ENCODE assay signal across 26 cellular contexts in genomic region chr6:123926000-123926399, GRCh38.
DNase-seq lines count a peak whose midpoint lies in the region; ATAC-seq, FAIRE-seq and TF ChIP-seq lines count a peak whose summit lies in the region.
"Had no signal": no experiment of that assay in that cellular context is flagged by ENCODE, and none has a peak within 500 bp of the region (broad histone marks: within the 10 kb centered on the region; RNA-seq: fewer than 3 reads in every experiment).

No MANE protein-coding gene starts in this region.

- H3K9me3 Mint-ChIP-seq in astrocyte (ENCODE audit: unreplicated experiment): no peaks in the 10 kb centered on the region
- H3K9me3 Mint-ChIP-seq: activated naive CD8-positive, alpha-beta T cell treated with anti-CD3 and anti-CD28 coated beads, Interleukin-2, amount 50 U/mL, for 24 hours had no signal

- H3K4me1 Mint-ChIP-seq in astrocyte (ENCODE audit: low read depth, unreplicated experiment): peaks cover 19% of the 10 kb centered on the region
- H3K4me1 Mint-ChIP-seq: activated naive CD8-positive, alpha-beta T cell treated with anti-CD3 and anti-CD28 coated beads, Interleukin-2, amount 50 U/mL, for 24 hours; WTC11 had no signal

- peaks cover 3% of the 10 kb centered on the region for H3K4me1 ChIP-seq in astrocyte (ENCODE audit: insufficient read depth, low read length)
- H3K4me1 ChIP-seq in suprapubic skin: no peaks in the 10 kb centered on the region
- H3K4me1 ChIP-seq: BLaER1 treated with 17β-estradiol and CSF1 and Interleukin-3, amounts not matched to agents 10 nM and 100 nM had no signal

- no peak for TF ChIP-seq EP300 in suprapubic skin (IDR thresholded peaks at IDR 0.05)

- H3K4me3 Mint-ChIP-seq in astrocyte (ENCODE audit: unreplicated experiment): no peak overlapping the region
- H3K4me3 Mint-ChIP-seq: activated naive CD8-positive, alpha-beta T cell treated with anti-CD3 and anti-CD28 coated beads, Interleukin-2, amount 50 U/mL, for 24 hours; natural killer cell treated with Interleukin-12 subunit alpha and Interleukin-12 subunit beta and Interleukin-15 and Interleukin-18, amount 100 ng/mL, for 72 hours; T-helper 2 cell treated with Interferon-gamma antibody and Interleukin-4, amounts not matched to agents 5 μg/mL and 100 μg/mL, for 36 hours; WTC11 had no signal

- no peaks in the 10 kb centered on the region for H3K79me2 ChIP-seq in astrocyte (ENCODE audit: insufficient read depth, low read length)

- no peak overlapping the region for H3K9ac ChIP-seq in astrocyte (ENCODE audit: low read length)
- H3K9ac ChIP-seq: BLaER1 treated with 17β-estradiol and CSF1 and Interleukin-3, amounts not matched to agents 10 nM and 100 nM; SK-N-SH had no signal

- H3K27me3 ChIP-seq in astrocyte (ENCODE audit: insufficient read depth, low read length) (no peaks in the 10 kb centered on the region), kidney epithelial cell (ENCODE audit: control insufficient read depth, insufficient read depth, low read length) (no peaks in the 10 kb centered on the region), suprapubic skin (no peaks in the 10 kb centered on the region), H7 (ENCODE audit: control insufficient read depth, insufficient read depth, low read length) (no peaks in the 10 kb centered on the region)
- H3K27me3 ChIP-seq: BLaER1 treated with 17β-estradiol and CSF1 and Interleukin-3, amounts not matched to agents 10 nM and 100 nM; ovary had no signal

- no peak overlapping the region for H2AFZ ChIP-seq in astrocyte (ENCODE audit: low read depth, low read length)

- TF ChIP-seq CTCF in astrocyte (IDR thresholded peaks at IDR 0.05; ENCODE audit: insufficient read depth, low read depth, low read length) (no peak), kidney epithelial cell (IDR thresholded peaks at IDR 0.05; ENCODE audit: insufficient read depth, low read length, poor library complexity, severe bottlenecking) (no peak), suprapubic skin (IDR thresholded peaks at IDR 0.05) (no peak)

- no peak overlapping the region for H3K4me3 ChIP-seq in astrocyte (ENCODE audit: insufficient read depth, low read depth, low read length)
- no peak overlapping the region for H3K4me3 ChIP-seq in kidney epithelial cell (ENCODE audit: low read depth, low read length)
- H3K4me3 ChIP-seq in suprapubic skin: no peak overlapping the region
- no peak overlapping the region for H3K4me3 ChIP-seq in H7 (ENCODE audit: insufficient read depth, low read depth, low read length)
- H3K4me3 ChIP-seq: BLaER1 treated with 17β-estradiol and CSF1 and Interleukin-3, amounts not matched to agents 10 nM and 100 nM; cardiac muscle cell; ovary had no signal

- no peaks in the 10 kb centered on the region for H3K36me3 Mint-ChIP-seq in astrocyte (ENCODE audit: low read depth, unreplicated experiment)
- H3K36me3 Mint-ChIP-seq: natural killer cell treated with Interleukin-12 subunit alpha and Interleukin-12 subunit beta and Interleukin-15 and Interleukin-18, amount 100 ng/mL, for 72 hours; WTC11 had no signal

- no peak overlapping the region for H3K4me2 ChIP-seq in astrocyte (ENCODE audit: low read length)
- H3K4me2 ChIP-seq: BLaER1 treated with 17β-estradiol and CSF1 and Interleukin-3, amounts not matched to agents 10 nM and 100 nM; SK-N-SH had no signal

- peak overlapping the region; percentile 22 for H3K27ac Mint-ChIP-seq in astrocyte (ENCODE audit: unreplicated experiment)
- H3K27ac Mint-ChIP-seq: activated naive CD8-positive, alpha-beta T cell treated with anti-CD3 and anti-CD28 coated beads, Interleukin-2, amount 50 U/mL, for 24 hours; natural killer cell treated with Interleukin-12 subunit alpha and Interleukin-12 subunit beta and Interleukin-15 and Interleukin-18, amount 100 ng/mL, for 72 hours; T-helper 2 cell treated with Interferon-gamma antibody and Interleukin-4, amounts not matched to agents 5 μg/mL and 100 μg/mL, for 36 hours; WTC11 had no signal

- H3K36me3 ChIP-seq in astrocyte (ENCODE audit: insufficient read depth, low read length) (no peaks in the 10 kb centered on the region), kidney epithelial cell (ENCODE audit: control insufficient read depth, insufficient read depth, low read length) (no peaks in the 10 kb centered on the region), suprapubic skin (no peaks in the 10 kb centered on the region), H7 (replicated peaks; ENCODE audit: control insufficient read depth, insufficient read depth, low read length) (no peaks in the 10 kb centered on the region)
- H3K36me3 ChIP-seq: BLaER1 treated with 17β-estradiol and CSF1 and Interleukin-3, amounts not matched to agents 10 nM and 100 nM; cardiac muscle cell; ovary had no signal

- H3K9me3 ChIP-seq in astrocyte (ENCODE audit: insufficient read depth, low read depth, low read length): no peaks in the 10 kb centered on the region
- H3K9me3 ChIP-seq in suprapubic skin: no peaks in the 10 kb centered on the region
- H3K9me3 ChIP-seq: BLaER1 treated with 17β-estradiol and CSF1 and Interleukin-3, amounts not matched to agents 10 nM and 100 nM; ovary; SK-N-SH had no signal

- no peaks in the 10 kb centered on the region for H3K27me3 Mint-ChIP-seq in astrocyte (ENCODE audit: low read depth, unreplicated experiment)
- H3K27me3 Mint-ChIP-seq: activated naive CD8-positive, alpha-beta T cell treated with anti-CD3 and anti-CD28 coated beads, Interleukin-2, amount 50 U/mL, for 24 hours; natural killer cell treated with Interleukin-12 subunit alpha and Interleukin-12 subunit beta and Interleukin-15 and Interleukin-18, amount 100 ng/mL, for 72 hours had no signal

- DNase-seq in HT1080 (ENCODE audit: low read depth) (peak; percentile 56), astrocyte (ENCODE audit: low read depth) (peak; percentile 43), kidney epithelial cell (ENCODE audit: low read depth) (peak; percentile 31), suprapubic skin (ENCODE audit: low spot score in 2 of 2) (no peak), GM19239 (ENCODE audit: insufficient read length, low spot score) (no peak), H7 (no peak)
- no peak for DNase-seq in stimulated activated CD8-positive, alpha-beta memory T cell treated with anti-CD3 and anti-CD28 coated beads, Interleukin-4, amount 100 ng/mL, for 48 hours
- DNase-seq: activated CD4-positive, alpha-beta T cell treated with anti-CD3 and anti-CD28 coated beads, Interleukin-2, amount 50 U/mL, for 4 hours; activated effector memory CD4-positive, alpha-beta T cell treated with Interleukin-2 at 50 U/mL for 16 hours; activated naive CD8-positive, alpha-beta T cell treated with anti-CD3 and anti-CD28 coated beads, Interleukin-2, amount 50 U/mL, for 24 hours; Calu3; EL; NCI-H524; ovary; right cardiac atrium; SK-N-SH; trophoblast cell had no signal

- TF ChIP-seq POLR2A in suprapubic skin (IDR thresholded peaks at IDR 0.05): no peak

- peak; percentile 27 for ATAC-seq in GM18907 (IDR thresholded peaks at IDR 0.05; ENCODE audit: unreplicated experiment)
- ATAC-seq: activated naive CD8-positive, alpha-beta T cell treated with anti-CD3 and anti-CD28 coated beads, Interleukin-2, amount 50 U/mL, for 24 hours; HCT116; left lobe of liver; natural killer cell treated with Interleukin-12 subunit alpha and Interleukin-12 subunit beta and Interleukin-15 and Interleukin-18, amount 100 ng/mL, for 72 hours; right cardiac atrium; WTC11 had no signal

- FAIRE-seq in astrocyte (lab: Jason Lieb, UNC): no peak
- FAIRE-seq in GM19239 (lab: Jason Lieb, UNC): no peak
- FAIRE-seq: endometrium had no signal

- H3K27ac ChIP-seq in astrocyte (ENCODE audit: low read depth, low read length): no peak overlapping the region
- no peak overlapping the region for H3K27ac ChIP-seq in suprapubic skin
- H3K27ac ChIP-seq: BLaER1 treated with 17β-estradiol and CSF1 and Interleukin-3, amounts not matched to agents 10 nM and 100 nM; cardiac muscle cell; ovary had no signal

- H4K20me1 ChIP-seq in astrocyte (ENCODE audit: insufficient read depth, low read length): no peaks in the 10 kb centered on the region
- H4K20me1 ChIP-seq: BLaER1 treated with 17β-estradiol and CSF1 and Interleukin-3, amounts not matched to agents 10 nM and 100 nM had no signal

Comparison
In these comparisons a context has a peak if more than half of its experiments do, and no peak if none do; other contexts are left out.
1. DNase-seq: peak in HT1080 (single experiment), astrocyte (single experiment) and kidney epithelial cell (single experiment); none in suprapubic skin (0 of 2), stimulated activated CD8-positive, alpha-beta memory T cell treated with anti-CD3 and anti-CD28 coated beads, Interleukin-4, amount 100 ng/mL, for 48 hours (single experiment), GM19239 (single experiment) and H7 (single experiment).